ENCODE assay signal across 36 cellular contexts in the genomic region with DNA sequence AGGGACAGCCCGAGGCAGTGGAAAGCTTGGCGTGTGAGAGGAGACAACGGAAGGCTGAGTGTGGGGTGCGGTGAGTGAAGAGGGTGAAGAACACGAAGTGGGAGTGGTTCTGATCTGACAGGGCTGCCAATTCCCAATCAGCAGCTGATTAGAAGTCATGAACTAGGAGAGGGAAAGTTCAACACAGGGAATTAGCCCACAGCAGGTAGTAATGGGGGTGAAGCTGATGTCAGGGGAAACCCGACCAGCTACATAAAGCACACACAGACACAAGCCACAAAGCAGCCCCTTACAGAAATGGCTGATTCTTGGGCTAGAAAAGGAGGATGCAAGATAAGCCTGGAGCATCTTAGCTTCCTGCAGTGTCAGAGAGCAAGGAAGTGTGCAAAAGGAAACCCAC. TPM values are rescaled to one million over a fixed set of nuclear protein-coding genes. Genes with fewer than 3 reads are reported as not detected.
"Had no signal": no experiment of that assay in that cellular context is flagged by ENCODE, and none has a peak within 500 bp of the region (broad histone marks: within the 10 kb centered on the region; RNA-seq: fewer than 3 reads in every experiment).

No MANE protein-coding gene starts in this region.

- H3K27me3 ChIP-seq: neural progenitor cell, right atrium auricular region, right lobe of liver, tibial nerve, uterus had no signal

- H3K4me1 ChIP-seq: left lung, lower lobe of right lung, right atrium auricular region, right lobe of liver, tibial nerve, uterus had no signal

- H3K4me1 Mint-ChIP-seq: immature natural killer cell; natural killer cell; stimulated activated memory B cell treated with anti-CD40 and anti-IgM and Interleukin-4, amounts not matched to agents 10 μg/mL and 1 μg/mL and 100 μg/mL, for 72 hours; stimulated activated naive CD8-positive, alpha-beta T cell treated with anti-CD3 and anti-CD28 coated beads, Interleukin-15, amount 100 ng/mL, for 72 hours had no signal

- H3K27ac ChIP-seq: left lung, lower lobe of right lung, neural progenitor cell, neutrophil, parathyroid adenoma, right atrium auricular region, right lobe of liver, tibial nerve, uterus had no signal

- H3K9ac ChIP-seq: neural progenitor cell, parathyroid adenoma had no signal

- H3K9me3 Mint-ChIP-seq: mesothelial cell of epicardium; natural killer cell; nephron progenitor cell; neural progenitor cell; stimulated activated memory B cell treated with anti-CD40 and anti-IgM and Interleukin-4, amounts not matched to agents 10 μg/mL and 1 μg/mL and 100 μg/mL, for 72 hours; stimulated activated naive CD8-positive, alpha-beta T cell treated with anti-CD3 and anti-CD28 coated beads, Interleukin-15, amount 100 ng/mL, for 72 hours; type B pancreatic cell had no signal

- DNase-seq: hypothalamus; immature natural killer cell; kidney; left colon; left lung; lower lobe of right lung; mammary epithelial cell; mesenchymal stem cell; naive B cell; natural killer cell; nephron progenitor cell; occipital lobe; right lobe of liver; stimulated activated CD4-positive, alpha-beta T cell treated with anti-CD3 and anti-CD28 coated beads, Interleukin-1b, Interleukin-23, amount 100 ng/mL, for 48 hours; stimulated activated CD4-positive, alpha-beta T cell treated with anti-CD3 and anti-CD28 coated beads, Interleukin-2, amount 100 ng/mL, for 48 hours; stimulated activated CD4-positive, alpha-beta T cell treated with anti-CD3 and anti-CD28 coated beads, Interleukin-4, amount 100 ng/mL, for 4 hours; stimulated activated CD8-positive, alpha-beta memory T cell treated with anti-CD3 and anti-CD28 coated beads, Interleukin-4, amount 100 ng/mL, for 48 hours; stimulated activated naive CD4-positive, alpha-beta T cell treated with Interleukin-2 at 50 U/mL for 16 hours; stimulated activated naive CD8-positive, alpha-beta T cell treated with anti-CD3 and anti-CD28 coated beads, Interleukin-15, amount 100 ng/mL, for 72 hours; substantia nigra; uterus had no signal

- H3K9me3 ChIP-seq: left lung, lower lobe of right lung, neutrophil, right atrium auricular region, right lobe of liver, tibial nerve, uterus had no signal

- H3K27ac Mint-ChIP-seq: immature natural killer cell; mesothelial cell of epicardium; natural killer cell; nephron progenitor cell; neural progenitor cell; progenitor cell of endocrine pancreas; stimulated activated memory B cell treated with anti-CD40 and anti-IgM and Interleukin-4, amounts not matched to agents 10 μg/mL and 1 μg/mL and 100 μg/mL, for 72 hours; stimulated activated naive CD8-positive, alpha-beta T cell treated with anti-CD3 and anti-CD28 coated beads, Interleukin-15, amount 100 ng/mL, for 72 hours; type B pancreatic cell had no signal

- H3K36me3 Mint-ChIP-seq: mesothelial cell of epicardium; naive B cell; natural killer cell; neural progenitor cell; stimulated activated memory B cell treated with anti-CD40 and anti-IgM and Interleukin-4, amounts not matched to agents 10 μg/mL and 1 μg/mL and 100 μg/mL, for 72 hours; type B pancreatic cell had no signal

- H3K4me3 ChIP-seq: left lung, lower lobe of right lung, neural progenitor cell, right atrium auricular region, right lobe of liver, smooth muscle cell, tibial nerve, uterus had no signal

- H3K36me3 ChIP-seq: left lung, lower lobe of right lung, neural progenitor cell, neutrophil, right atrium auricular region, right lobe of liver, tibial nerve, uterus had no signal

- H3K4me3 Mint-ChIP-seq: immature natural killer cell; mesothelial cell of epicardium; natural killer cell; nephron progenitor cell; neural progenitor cell; stimulated activated memory B cell treated with anti-CD40 and anti-IgM and Interleukin-4, amounts not matched to agents 10 μg/mL and 1 μg/mL and 100 μg/mL, for 72 hours; stimulated activated naive CD8-positive, alpha-beta T cell treated with anti-CD3 and anti-CD28 coated beads, Interleukin-15, amount 100 ng/mL, for 72 hours; type B pancreatic cell had no signal

RNA-seq across cellular contexts. Expression of gene TCL1A, which starts 47.5 kb away (rescaled TPM):
- total RNA-seq: left lung, lower lobe of right lung, mammary epithelial cell, mesothelial cell of epicardium, osteocyte, progenitor cell of endocrine pancreas, pulmonary artery endothelial cell, renal cortical epithelial cell, smooth muscle cell, temporal lobe, tibial nerve, ureter had no signal
- polyA plus RNA-seq: mammary epithelial cell, smooth muscle cell had no signal
